4 cellular contexts compared by ENCODE assay signal in the genomic region with DNA sequence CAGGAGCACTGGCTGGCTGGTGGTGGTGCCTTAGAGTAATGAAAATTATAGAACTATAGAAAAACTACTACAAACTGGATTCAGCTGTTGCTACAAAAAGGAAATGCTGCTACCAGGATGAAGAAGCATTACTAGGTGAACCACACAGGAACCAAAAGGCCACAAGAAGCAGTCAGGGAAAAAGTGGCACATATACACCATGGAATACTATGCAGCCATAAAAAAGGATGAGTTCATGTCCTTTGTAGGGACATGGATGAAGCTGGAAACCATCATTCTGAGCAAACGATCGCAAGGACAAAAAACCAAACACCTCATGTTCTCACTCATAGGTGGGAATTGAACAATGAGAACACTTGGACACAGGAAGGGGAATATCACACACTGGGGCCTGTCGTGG. TPM values are rescaled to one million over a fixed set of nuclear protein-coding genes. Genes with fewer than 3 reads are reported as not detected.
"Had no signal": no experiment of that assay in that cellular context is flagged by ENCODE, and none has a peak within 500 bp of the region (broad histone marks: within the 10 kb centered on the region; RNA-seq: fewer than 3 reads in every experiment).

No MANE protein-coding gene starts in this region.

RNA-seq across cellular contexts. Expression of a gene that starts 5.5 kb away (rescaled TPM):
- total RNA-seq: GM23248, GM23338, H7, H9 had no signal
